21 cellular contexts compared by ENCODE assay signal in the genomic region with DNA sequence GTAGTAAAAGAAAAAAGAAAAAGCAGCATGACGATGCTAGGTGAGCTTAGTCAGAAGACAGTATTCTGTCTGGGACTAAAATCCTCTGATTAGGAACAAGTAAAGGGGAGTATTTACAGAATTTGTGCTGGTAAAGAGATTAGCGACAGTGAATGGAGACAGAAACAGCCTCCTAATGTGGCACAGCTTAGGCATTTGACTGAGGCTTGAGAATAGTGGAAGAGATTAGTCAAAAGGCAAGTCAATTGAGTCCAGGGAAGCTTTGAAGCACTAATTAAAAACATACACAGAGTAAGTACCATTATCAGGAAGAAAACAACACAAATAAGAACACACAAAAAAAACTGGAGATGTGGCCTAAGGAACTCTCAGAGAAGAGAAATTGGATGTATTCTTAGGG.
"Had no signal": no experiment of that assay in that cellular context is flagged by ENCODE, and none has a peak within 500 bp of the region (broad histone marks: within the 10 kb centered on the region; RNA-seq: fewer than 3 reads in every experiment).

No MANE protein-coding gene starts in this region.

- H3K27ac Mint-ChIP-seq: memory B cell; naive thymus-derived CD8-positive, alpha-beta T cell had no signal

- H3K36me3 Mint-ChIP-seq: memory B cell; naive thymus-derived CD8-positive, alpha-beta T cell had no signal

- DNase-seq: effector CD4-positive, alpha-beta T cell; glutamatergic neuron; islet precursor cell; naive thymus-derived CD8-positive, alpha-beta T cell; nucleus accumbens; ovary; sigmoid colon; stimulated activated CD4-positive, alpha-beta T cell treated with anti-CD3 and anti-CD28 coated beads, Interleukin-12 subunit alpha, Interleukin-12 subunit beta, amount 100 ng/mL, for 4 hours; stimulated activated naive CD4-positive, alpha-beta T cell; stomach; substantia nigra; transverse colon had no signal

- H3K9me3 ChIP-seq: gastroesophageal sphincter, ovary, right atrium auricular region, sigmoid colon, stomach, thoracic aorta, transverse colon had no signal

- H3K4me3 Mint-ChIP-seq: memory B cell; naive thymus-derived CD8-positive, alpha-beta T cell had no signal

- H3K27ac ChIP-seq: coronary artery, gastroesophageal sphincter, ovary, right atrium auricular region, sigmoid colon, skin epidermis, stomach, thoracic aorta, transverse colon had no signal

- ATAC-seq: esophagus mucosa; gastroesophageal sphincter; left lobe of liver; naive thymus-derived CD8-positive, alpha-beta T cell had no signal

- H3K27me3 Mint-ChIP-seq: memory B cell had no signal

- H3K27me3 ChIP-seq: gastroesophageal sphincter, ovary, right atrium auricular region, sigmoid colon, stomach, transverse colon had no signal

- H3K4me3 ChIP-seq: coronary artery, gastroesophageal sphincter, ovary, right atrium auricular region, sigmoid colon, skin epidermis, stomach, thoracic aorta, transverse colon had no signal

- H3K4me1 Mint-ChIP-seq: memory B cell; naive thymus-derived CD8-positive, alpha-beta T cell had no signal

- H3K4me1 ChIP-seq: gastroesophageal sphincter, right atrium auricular region, stomach, transverse colon had no signal

- H3K36me3 ChIP-seq: gastroesophageal sphincter, ovary, right atrium auricular region, sigmoid colon, stomach, thoracic aorta, transverse colon had no signal

- FAIRE-seq: endometrium had no signal
